In genomic region chr3:183472155-183472554, GRCh38 we compare ENCODE assay signal across 8 cellular contexts. TPM values are rescaled to one million over a fixed set of nuclear protein-coding genes. Genes with fewer than 3 reads are reported as not detected.
"Had no signal": no experiment of that assay in that cellular context is flagged by ENCODE, and none has a peak within 500 bp of the region (broad histone marks: within the 10 kb centered on the region; RNA-seq: fewer than 3 reads in every experiment).

No MANE protein-coding gene starts in this region.

- H3K27ac Mint-ChIP-seq: GM23338, H9 had no signal

- H3K4me3 ChIP-seq: GM23338 had no signal

- H3K9me3 Mint-ChIP-seq: GM23338, H9, IgD-negative memory B cell had no signal

- ATAC-seq: GM23338 had no signal

- H3K4me3 Mint-ChIP-seq: GM23338, H9, IgD-negative memory B cell had no signal

- H3K4me1 Mint-ChIP-seq: GM23338, H9 had no signal

- DNase-seq: H9, HCEC 1CT had no signal

- H3K36me3 Mint-ChIP-seq: IgD-negative memory B cell had no signal

- H2AFZ ChIP-seq: GM23338 had no signal

- H3K4me2 ChIP-seq: GM23338 had no signal

- FAIRE-seq: H1, H54, HTR-8/SVneo had no signal

RNA-seq across cellular contexts. Expression of gene MCF2L2, which starts 43.7 kb away (rescaled TPM):
- total RNA-seq: HT-29 had no signal
